18 cellular contexts compared by ENCODE assay signal in genomic region chr9:133692364-133692985, GRCh38. TPM values are rescaled to one million over a fixed set of nuclear protein-coding genes. Genes with fewer than 3 reads are reported as not detected.
"Had no signal": no experiment of that assay in that cellular context is flagged by ENCODE, and none has a peak within 500 bp of the region (broad histone marks: within the 10 kb centered on the region; RNA-seq: fewer than 3 reads in every experiment).

No MANE protein-coding gene starts in this region.

- ATAC-seq: esophagus mucosa, left lobe of liver had no signal

- H3K9me3 Mint-ChIP-seq: activated naive CD4-positive, alpha-beta T cell treated with anti-CD3 and anti-CD28 coated beads, Interleukin-2, amount 50 U/mL, for 24 hours; memory B cell; nephron had no signal

- H3K36me3 Mint-ChIP-seq: memory B cell had no signal

- H2AFZ ChIP-seq: parathyroid adenoma had no signal

- H3K79me2 ChIP-seq: parathyroid adenoma had no signal

- DNase-seq: activated CD4-positive, alpha-beta T cell treated with anti-CD3 and anti-CD28 coated beads, Interleukin-2, amount 50 U/mL, for 1 hour; activated effector memory CD4-positive, alpha-beta T cell treated with Interleukin-2 at 50 U/mL for 16 hours; activated T-cell treated with anti-CD3 and anti-CD28 coated beads for 4 hours; stimulated activated naive CD4-positive, alpha-beta T cell treated with Interleukin-2 at 50 U/mL for 16 hours; T-helper 1 cell; testis had no signal

- H3K27me3 ChIP-seq: brain microvascular endothelial cell, testis had no signal

- FAIRE-seq: endometrium had no signal

- H3K27ac ChIP-seq: brain microvascular endothelial cell, parathyroid adenoma, SK-N-MC had no signal

- H3K9me3 ChIP-seq: testis had no signal

- H3K4me1 Mint-ChIP-seq: memory B cell had no signal

- H3K9ac ChIP-seq: parathyroid adenoma had no signal

- H3K36me3 ChIP-seq: brain microvascular endothelial cell had no signal

- H3K27me3 Mint-ChIP-seq: activated naive CD4-positive, alpha-beta T cell treated with anti-CD3 and anti-CD28 coated beads, Interleukin-2, amount 50 U/mL, for 24 hours had no signal

- H3K4me3 Mint-ChIP-seq: activated naive CD4-positive, alpha-beta T cell treated with anti-CD3 and anti-CD28 coated beads, Interleukin-2, amount 50 U/mL, for 24 hours; memory B cell; nephron had no signal

- H3K4me1 ChIP-seq: parathyroid adenoma had no signal

- H3K4me3 ChIP-seq: testis had no signal

- H3K27ac Mint-ChIP-seq: activated naive CD4-positive, alpha-beta T cell treated with anti-CD3 and anti-CD28 coated beads, Interleukin-2, amount 50 U/mL, for 24 hours; memory B cell had no signal

RNA-seq across cellular contexts. Expression of gene DBH, which starts 56.3 kb away (rescaled TPM):
- total RNA-seq: activated CD8-positive, alpha-beta memory T cell treated with anti-CD3 and anti-CD28 coated beads for 36 hours; esophagus mucosa; glomerular endothelial cell; ureter had no signal
